In genomic region chr12:65121956-65122469, GRCh38 we compare ENCODE assay signal across 13 cellular contexts. TPM values are rescaled to one million over a fixed set of nuclear protein-coding genes. Genes with fewer than 3 reads are reported as not detected.
DNase-seq lines count a peak whose midpoint lies in the region; ATAC-seq and TF ChIP-seq lines count a peak whose summit lies in the region.
"Had no signal": no experiment of that assay in that cellular context is flagged by ENCODE, and none has a peak within 500 bp of the region (broad histone marks: within the 10 kb centered on the region; RNA-seq: fewer than 3 reads in every experiment).

No MANE protein-coding gene starts in this region.

- no peaks in the 10 kb centered on the region for H3K9me3 Mint-ChIP-seq in activated T-cell treated with anti-CD3 and anti-CD28 coated beads, Interleukin-2, amount 50 U/mL, for 72 hours
- H3K9me3 Mint-ChIP-seq in activated B cell treated with CpG ODN at 0.5 μM for 24 hours: no peaks in the 10 kb centered on the region
- H3K9me3 Mint-ChIP-seq in stimulated activated memory B cell treated with anti-CD40 and anti-IgM and Interleukin-4, amounts not matched to agents 10 μg/mL and 1 μg/mL and 100 μg/mL, for 72 hours: no peaks in the 10 kb centered on the region

- H3K27me3 ChIP-seq in iPS-15b (ENCODE audit: control insufficient read depth, insufficient read depth, low read length): peaks cover 46% of the 10 kb centered on the region

- intact Hi-C loops in activated B cell treated with CpG ODN at 0.5 μM for 24 hours (cut with micrococcal nuclease): loop anchor here (1.0 kb wide), 2 partner anchors 48 to 110 kb away; no protein-coding TSS in a partner anchor

- POLR2A ChIA-PET in activated B cell treated with CpG ODN at 0.5 μM for 24 hours (lab: Charles Lee) (no interaction called here), RWPE1 (lab: Yijun Ruan, JAX; ENCODE audit: low non-redundant PET) (no interaction called here)

- H3K36me3 Mint-ChIP-seq in activated T-cell treated with anti-CD3 and anti-CD28 coated beads, Interleukin-2, amount 50 U/mL, for 72 hours (ENCODE audit: insufficient read depth in 2 of 2): no peaks in the 10 kb centered on the region
- H3K36me3 Mint-ChIP-seq in activated B cell treated with CpG ODN at 0.5 μM for 24 hours (ENCODE audit: low read depth): no peaks in the 10 kb centered on the region
- no peaks in the 10 kb centered on the region for H3K36me3 Mint-ChIP-seq in stimulated activated memory B cell treated with anti-CD40 and anti-IgM and Interleukin-4, amounts not matched to agents 10 μg/mL and 1 μg/mL and 100 μg/mL, for 72 hours

- peak overlapping the region; percentile 60 to 72 for H3K4me3 Mint-ChIP-seq in activated T-cell treated with anti-CD3 and anti-CD28 coated beads, Interleukin-2, amount 50 U/mL, for 72 hours
- peak overlapping the region; percentile 42 for H3K4me3 Mint-ChIP-seq in activated B cell treated with CpG ODN at 0.5 μM for 24 hours
- H3K4me3 Mint-ChIP-seq in stimulated activated memory B cell treated with anti-CD40 and anti-IgM and Interleukin-4, amounts not matched to agents 10 μg/mL and 1 μg/mL and 100 μg/mL, for 72 hours: peak overlapping the region; percentile 52

- no peak overlapping the region for H3K27ac ChIP-seq in RWPE1
- H3K27ac ChIP-seq: coronary artery, tibial artery had no signal

- H3K4me3 ChIP-seq in iPS-15b (ENCODE audit: low read depth, low read length): peak overlapping the region; percentile 70

- H3K4me1 Mint-ChIP-seq in activated T-cell treated with anti-CD3 and anti-CD28 coated beads, Interleukin-2, amount 50 U/mL, for 72 hours (ENCODE audit: low read depth): peaks cover 6% of the 10 kb centered on the region
- peaks cover 14% of the 10 kb centered on the region for H3K4me1 Mint-ChIP-seq in activated B cell treated with CpG ODN at 0.5 μM for 24 hours
- H3K4me1 Mint-ChIP-seq in stimulated activated memory B cell treated with anti-CD40 and anti-IgM and Interleukin-4, amounts not matched to agents 10 μg/mL and 1 μg/mL and 100 μg/mL, for 72 hours: peaks cover 14% of the 10 kb centered on the region

- no peak for DNase-seq in activated T-cell treated with anti-CD3 and anti-CD28 coated beads, Interleukin-2, amount 50 U/mL, for 72 hours
- DNase-seq in activated T-cell treated with anti-CD3 and anti-CD28 coated beads for 4 hours (no peak), activated B cell treated with CpG ODN at 0.5 μM for 24 hours (no peak), RWPE1 (ENCODE audit: low spot score) (no peak), NCI-H226 (no peak), cerebellar nuclear complex (lab: John Stamatoyannopoulos, UW) (no peak)
- DNase-seq: activated CD4-positive, CD25-positive, alpha-beta regulatory T cell; NCI-H187 treated with DMSO at 0.1 percent for 48 hours; tibial artery had no signal

- H3K27ac Mint-ChIP-seq in activated T-cell treated with anti-CD3 and anti-CD28 coated beads, Interleukin-2, amount 50 U/mL, for 72 hours: no peak overlapping the region
- no peak overlapping the region for H3K27ac Mint-ChIP-seq in activated B cell treated with CpG ODN at 0.5 μM for 24 hours
- no peak overlapping the region for H3K27ac Mint-ChIP-seq in stimulated activated memory B cell treated with anti-CD40 and anti-IgM and Interleukin-4, amounts not matched to agents 10 μg/mL and 1 μg/mL and 100 μg/mL, for 72 hours

- H3K27me3 Mint-ChIP-seq in activated T-cell treated with anti-CD3 and anti-CD28 coated beads, Interleukin-2, amount 50 U/mL, for 72 hours (ENCODE audit: low read depth): peaks cover 39% of the 10 kb centered on the region
- peaks cover 25% of the 10 kb centered on the region for H3K27me3 Mint-ChIP-seq in activated B cell treated with CpG ODN at 0.5 μM for 24 hours
- H3K27me3 Mint-ChIP-seq in stimulated activated memory B cell treated with anti-CD40 and anti-IgM and Interleukin-4, amounts not matched to agents 10 μg/mL and 1 μg/mL and 100 μg/mL, for 72 hours: peaks cover 24% of the 10 kb centered on the region

- TF ChIP-seq CTCF in activated B cell treated with CpG ODN at 0.5 μM for 24 hours (IDR thresholded peaks at IDR 0.05): no peak
- TF ChIP-seq CTCF in RWPE1 (conservative IDR thresholded peaks at IDR 0.05; ENCODE audit: low read depth): no peak

- no peak overlapping the region for H3K9ac ChIP-seq in iPS-15b (ENCODE audit: low read depth, low read length)

- H3K36me3 ChIP-seq in iPS-15b (ENCODE audit: control insufficient read depth, insufficient read depth, low read length): no peaks in the 10 kb centered on the region
- H3K36me3 ChIP-seq: tibial artery had no signal

- CTCF ChIA-PET in activated B cell treated with CpG ODN at 0.5 μM for 24 hours (lab: Charles Lee) (interaction anchor here (1.3 kb wide), 1 partner anchor 111 kb away, joined by 3 read pairs; no protein-coding TSS in a partner anchor), RWPE1 (lab: Yijun Ruan, JAX) (interaction anchor here (0.6 to 2.7 kb wide), 2 partner anchors 111 to 231 kb away, joined by 3 to 17 read pairs; no protein-coding TSS in a partner anchor)

- ATAC-seq in activated T-cell treated with anti-CD3 and anti-CD28 coated beads, Interleukin-2, amount 50 U/mL, for 72 hours (replicated peaks in 1 of 2): no peak
- no peak for ATAC-seq in activated B cell treated with CpG ODN at 0.5 μM for 24 hours (ENCODE audit: low read depth)
- no peak for ATAC-seq in stimulated activated memory B cell treated with anti-CD40 and anti-IgM and Interleukin-4, amounts not matched to agents 10 μg/mL and 1 μg/mL and 100 μg/mL, for 72 hours

- no peaks in the 10 kb centered on the region for H3K4me1 ChIP-seq in iPS-15b (ENCODE audit: control insufficient read depth, insufficient read depth, low read length)

- no peaks in the 10 kb centered on the region for H3K9me3 ChIP-seq in iPS-15b (ENCODE audit: control insufficient read depth, insufficient read depth, low read length)
- H3K9me3 ChIP-seq: tibial artery had no signal

RNA-seq across cellular contexts. Expression of gene WIF1, which starts 0.9 kb away (rescaled TPM):
- total RNA-seq in activated T-cell treated with anti-CD3 and anti-CD28 coated beads, Interleukin-2, amount 50 U/mL, for 72 hours: under 1 TPM in 1 of 2 donors, not detected in 1; 0.22 TPM
- total RNA-seq in activated B cell treated with CpG ODN at 0.5 μM for 24 hours: not detected in 2 replicates
- total RNA-seq: PC-3 had no signal

RNA-seq across cellular contexts. Expression of gene LEMD3, which starts 47.4 kb away (rescaled TPM):
- total RNA-seq in activated T-cell treated with anti-CD3 and anti-CD28 coated beads, Interleukin-2, amount 50 U/mL, for 72 hours: 10 to 100 TPM; 20.2 to 27.3 TPM
- total RNA-seq in activated B cell treated with CpG ODN at 0.5 μM for 24 hours: 38.2 and 45.5 TPM in 2 replicates
